10 cellular contexts compared by ENCODE assay signal in the genomic region with DNA sequence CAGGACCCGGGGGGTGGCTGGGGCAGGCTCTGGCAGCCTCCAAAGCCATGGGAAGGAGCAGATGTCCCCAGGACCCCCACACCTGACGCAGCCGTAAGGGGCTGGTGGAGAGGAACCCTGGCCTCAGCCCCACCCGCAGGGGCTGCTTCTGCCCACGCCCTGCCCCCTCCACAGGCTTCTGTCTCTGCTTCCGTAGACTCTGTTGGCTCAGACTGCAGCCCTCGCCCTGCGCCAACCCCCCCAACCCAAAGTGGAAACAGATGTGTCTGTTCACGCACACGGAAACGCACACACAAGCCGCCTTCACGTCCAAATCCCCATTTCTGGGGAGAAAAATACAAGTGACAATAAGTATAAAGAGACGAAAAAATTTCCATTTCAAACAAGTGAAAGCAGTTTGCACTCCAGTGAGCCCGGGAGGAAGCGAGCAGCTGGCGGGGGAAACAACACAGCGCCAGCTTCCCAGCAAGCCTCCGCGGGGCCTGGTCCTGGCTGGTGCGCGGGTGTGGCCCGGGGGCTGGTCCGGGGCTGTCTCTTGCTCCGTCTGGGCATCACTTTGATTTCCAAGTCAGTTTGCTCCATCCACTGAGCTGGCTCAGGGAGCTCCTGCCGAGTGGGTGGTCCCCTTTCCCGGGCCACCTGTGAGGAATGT. TPM values are rescaled to one million over a fixed set of nuclear protein-coding genes. Genes with fewer than 3 reads are reported as not detected.
DNase-seq lines count a peak whose midpoint lies in the region; ATAC-seq and TF ChIP-seq lines count a peak whose summit lies in the region.
"Had no signal": no experiment of that assay in that cellular context is flagged by ENCODE, and none has a peak within 500 bp of the region (broad histone marks: within the 10 kb centered on the region; RNA-seq: fewer than 3 reads in every experiment).

No MANE protein-coding gene starts in this region.

- no peak for TF ChIP-seq POLR2A in prostate gland (IDR thresholded peaks at IDR 0.05)

- in situ Hi-C loops in G401 (cut with HindIII; ENCODE audit: low sequenced_read_pairs): no loop called here

- no peaks in the 10 kb centered on the region for H3K9me3 Mint-ChIP-seq in activated B cell treated with CpG ODN at 0.5 μM for 24 hours
- H3K9me3 Mint-ChIP-seq: natural killer cell had no signal

- no peaks in the 10 kb centered on the region for H3K27me3 ChIP-seq in right cardiac atrium (ENCODE audit: control insufficient read depth, insufficient read depth)
- peaks cover 0 to 4% (median 0%) of the 10 kb centered on the region in 3 donors for H3K27me3 ChIP-seq in skeletal muscle tissue (ENCODE audit: control insufficient read depth in 3 of 3, insufficient read depth in 3 of 3, low read length in 3 of 3)
- no peaks in the 10 kb centered on the region for H3K27me3 ChIP-seq in prostate gland (replicated peaks; ENCODE audit: insufficient read depth)

- H3K27ac ChIP-seq in right cardiac atrium (ENCODE audit: low read length): no peak overlapping the region
- no peak overlapping the region for H3K27ac ChIP-seq in skeletal muscle tissue (ENCODE audit: low read depth, low read length)
- no peak overlapping the region for H3K27ac ChIP-seq in prostate gland

- H3K36me3 ChIP-seq in skeletal muscle tissue (ENCODE audit: control insufficient read depth in 3 of 3, insufficient read depth in 3 of 3, low read length in 3 of 3) (no peaks in the 10 kb centered on the region), prostate gland (no peaks in the 10 kb centered on the region)

- TF ChIP-seq CTCF in activated B cell treated with CpG ODN at 0.5 μM for 24 hours (IDR thresholded peaks at IDR 0.05) (no peak), prostate gland (IDR thresholded peaks at IDR 0.05) (no peak)

- H3K4me1 Mint-ChIP-seq in activated B cell treated with CpG ODN at 0.5 μM for 24 hours: peaks cover 14% of the 10 kb centered on the region

- CTCF ChIA-PET in activated B cell treated with CpG ODN at 0.5 μM for 24 hours (lab: Charles Lee): no interaction called here

- H3K9me3 ChIP-seq in right cardiac atrium (ENCODE audit: control insufficient read depth, low read length) (no peaks in the 10 kb centered on the region), skeletal muscle tissue (ENCODE audit: control insufficient read depth in 3 of 3, low read length in 3 of 3) (no peaks in the 10 kb centered on the region), prostate gland (no peaks in the 10 kb centered on the region)

- peak overlapping the region; percentile 79 for H3K4me3 Mint-ChIP-seq in activated B cell treated with CpG ODN at 0.5 μM for 24 hours
- H3K4me3 Mint-ChIP-seq: natural killer cell had no signal

- ATAC-seq in activated B cell treated with CpG ODN at 0.5 μM for 24 hours (ENCODE audit: low read depth): peak; percentile 57
- peak; percentile 32 to 42 for ATAC-seq in right cardiac atrium
- no peak for ATAC-seq in left lobe of liver

- H3K4me3 ChIP-seq in right cardiac atrium (ENCODE audit: low read length): no peak overlapping the region
- peak overlapping the region in 2 of 3 donors; percentile 50 to 56 for H3K4me3 ChIP-seq in skeletal muscle tissue (ENCODE audit: low read length in 3 of 3)
- no peak overlapping the region for H3K4me3 ChIP-seq in prostate gland

- 32% methylated on average over 27 of the region's 27 CpGs for WGBS in right cardiac atrium
- WGBS in prostate gland: 32% methylated on average over 27 of the region's 27 CpGs

- intact Hi-C loops in activated B cell treated with CpG ODN at 0.5 μM for 24 hours (cut with micrococcal nuclease): loop anchor here (2.0 kb wide), 1 partner anchor 49 kb away; no protein-coding TSS in a partner anchor
- intact Hi-C loops in right cardiac atrium (cut with DNase I): no loop called here
- intact Hi-C loops in prostate gland (cut with DNase I): no loop called here

- H3K9ac ChIP-seq in skeletal muscle tissue (ENCODE audit: low read depth in 1 of 3, low read length in 3 of 3): peak overlapping the region in 2 of 3 donors; percentile 21 to 68

- DNase-seq in GM03348 (ENCODE audit: low spot score) (peak; percentile 72), activated B cell treated with CpG ODN at 0.5 μM for 24 hours (no peak), right cardiac atrium (peak; percentile 30 to 76 (median 72)), left lobe of liver (ENCODE audit: low spot score) (no peak), prostate gland (ENCODE audit: low spot score) (no peak), DMS53 treated with DMSO at 0.1 percent for 48 hours (lab: John Stamatoyannopoulos, UW; ENCODE audit: unreplicated experiment) (no peak), G401 (ENCODE audit: low spot score) (no peak)
- DNase-seq: natural killer cell, OCI-M1 had no signal

- H3K4me1 ChIP-seq in right cardiac atrium (ENCODE audit: control insufficient read depth, insufficient read depth, low read length) (no peaks in the 10 kb centered on the region), skeletal muscle tissue (ENCODE audit: control insufficient read depth in 3 of 3, insufficient read depth in 3 of 3, low read length in 3 of 3) (peaks cover 19 to 26% (median 25%) of the 10 kb centered on the region in 3 donors), prostate gland (replicated peaks) (no peaks in the 10 kb centered on the region)

- POLR2A ChIA-PET in activated B cell treated with CpG ODN at 0.5 μM for 24 hours (lab: Charles Lee): no interaction called here

- no peak overlapping the region for H3K27ac Mint-ChIP-seq in activated B cell treated with CpG ODN at 0.5 μM for 24 hours
- H3K27ac Mint-ChIP-seq: natural killer cell had no signal

- peaks cover 2% of the 10 kb centered on the region for H3K27me3 Mint-ChIP-seq in activated B cell treated with CpG ODN at 0.5 μM for 24 hours

- no peaks in the 10 kb centered on the region for H3K36me3 Mint-ChIP-seq in activated B cell treated with CpG ODN at 0.5 μM for 24 hours (ENCODE audit: low read depth)
- H3K36me3 Mint-ChIP-seq: natural killer cell had no signal

RNA-seq across cellular contexts. Expression of gene RXRA, which starts 32.6 kb away (rescaled TPM):
- total RNA-seq in activated B cell treated with CpG ODN at 0.5 μM for 24 hours: 4.6 and 5.0 TPM in 2 replicates
- total RNA-seq in right cardiac atrium: 10 to 100 TPM; 48.1 to 72.3 (median 61.7) TPM
- 66.0 TPM for polyA plus RNA-seq in right cardiac atrium
- 11.5 TPM for total RNA-seq in skeletal muscle tissue
- 163 TPM for total RNA-seq in left lobe of liver
- total RNA-seq in prostate gland: 10 to 100 TPM; 69.5 to 84.1 TPM
- total RNA-seq in G401 (2014; rRNA removed; shearing (Covaris generic)): 18.9 and 25.8 TPM in 2 replicates

Comparison
In these comparisons a context has a peak if more than half of its experiments do, and no peak if none do; other contexts are left out.
1. DNase-seq: peak in GM03348 (single experiment) and right cardiac atrium (3 of 3); none in activated B cell treated with CpG ODN at 0.5 μM for 24 hours (single experiment), left lobe of liver (single experiment), prostate gland (single experiment), DMS53 treated with DMSO at 0.1 percent for 48 hours (single experiment) and G401 (single experiment).
2. H3K4me3 ChIP-seq: peak in skeletal muscle tissue (2 of 3); none in right cardiac atrium (single experiment) and prostate gland (0 of 2).